ENCODE assay signal across 16 cellular contexts in the genomic region with DNA sequence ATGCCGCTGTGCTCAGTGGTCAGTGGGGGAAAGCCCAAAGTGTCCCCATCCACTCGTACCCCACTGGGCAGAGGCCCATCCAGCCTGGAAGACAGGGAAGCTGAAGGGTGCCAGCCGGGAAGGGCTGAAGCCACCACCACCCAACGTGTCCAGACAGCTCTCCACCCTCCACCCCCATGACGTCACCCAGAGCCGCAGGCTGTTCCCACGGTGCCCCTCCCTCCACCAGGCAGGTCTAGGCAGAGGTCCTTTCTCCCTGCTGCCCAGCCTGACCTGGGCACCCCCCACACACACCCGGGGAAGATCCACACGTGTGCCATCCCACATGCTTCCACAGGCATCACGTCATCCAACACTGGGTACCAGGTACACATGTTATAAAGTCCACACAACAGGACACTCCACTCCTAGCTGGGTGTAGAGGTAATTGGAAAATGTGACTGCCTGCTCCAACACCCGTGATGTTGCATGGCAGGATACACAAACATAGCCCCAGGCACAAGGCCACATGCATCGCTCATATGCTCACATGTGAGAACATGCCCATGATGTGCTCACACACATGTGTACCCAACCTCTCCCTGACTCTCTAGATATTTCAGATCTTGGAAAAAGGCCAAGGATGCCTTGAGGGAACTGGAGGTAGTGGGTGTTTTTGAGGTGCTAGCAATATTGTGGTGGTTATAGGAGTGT. TPM values are rescaled to one million over a fixed set of nuclear protein-coding genes. Genes with fewer than 3 reads are reported as not detected.
DNase-seq lines count a peak whose midpoint lies in the region; ATAC-seq and TF ChIP-seq lines count a peak whose summit lies in the region.
"Had no signal": no experiment of that assay in that cellular context is flagged by ENCODE, and none has a peak within 500 bp of the region (broad histone marks: within the 10 kb centered on the region; RNA-seq: fewer than 3 reads in every experiment).

No MANE protein-coding gene starts in this region.

- ATAC-seq in activated T-helper 17 cell treated with anti-CD3 and anti-CD28 coated beads, Interleukin-2, amount 50 U/mL, for 72 hours (replicated peaks) = no peak
- ATAC-seq: body of pancreas; CD8-positive, alpha-beta T cell; natural killer cell; sciatic nerve had no signal

- H3K9me2 ChIP-seq in Loucy (replicated peaks; ENCODE audit: low read depth, low read length) = no peaks in the 10 kb centered on the region

- no peak overlapping the region for H3K23ac ChIP-seq in trophoblast cell (ENCODE audit: low read length)

- H3K27ac Mint-ChIP-seq in activated T-helper 17 cell treated with anti-CD3 and anti-CD28 coated beads, Interleukin-2, amount 50 U/mL, for 72 hours = peak overlapping the region; percentile 9
- H3K27ac Mint-ChIP-seq: CD8-positive, alpha-beta T cell had no signal

- DNase-seq in trophoblast cell (peak; percentile 44 to 59), islet precursor cell (no peak), GM19240 (ENCODE audit: insufficient read length, low spot score) (no peak)
- DNase-seq: activated CD4-positive, alpha-beta T cell treated with anti-CD3 and anti-CD28 coated beads for 4 hours; body of pancreas; CD8-positive, alpha-beta T cell; effector memory CD4-positive, alpha-beta T cell; GF-D8; natural killer cell; NCI-H1694 treated with DMSO at 0.1 percent for 48 hours; OCI-M1; SW 1271; testis had no signal

- no peaks in the 10 kb centered on the region for H4K20me1 ChIP-seq in Loucy (ENCODE audit: insufficient read depth, low read length, poor library complexity, severe bottlenecking)

- peak overlapping the region; percentile 19 for H3K14ac ChIP-seq in trophoblast cell (ENCODE audit: low read length)

- TF ChIP-seq CTCF in Loucy (conservative IDR thresholded peaks at IDR 0.05; ENCODE audit: low read length) = no peak

- H3K4me3 Mint-ChIP-seq in activated T-helper 17 cell treated with anti-CD3 and anti-CD28 coated beads, Interleukin-2, amount 50 U/mL, for 72 hours = no peak overlapping the region
- H3K4me3 Mint-ChIP-seq: CD8-positive, alpha-beta T cell; natural killer cell had no signal

- peak overlapping the region; percentile 11 for H2BK5ac ChIP-seq in trophoblast cell (ENCODE audit: low read depth, low read length, poor library complexity)

- no peak overlapping the region for H4K12ac ChIP-seq in trophoblast cell (ENCODE audit: low read depth, low read length)

- no peaks in the 10 kb centered on the region for H3K9me3 ChIP-seq in Loucy (ENCODE audit: insufficient read depth, low read depth, low read length)
- peaks cover 2% of the 10 kb centered on the region for H3K9me3 ChIP-seq in trophoblast cell (ENCODE audit: insufficient read depth, low read depth, low read length)
- H3K9me3 ChIP-seq: body of pancreas, testis had no signal

- H3K4me2 ChIP-seq in Loucy (ENCODE audit: low read depth, low read length, poor library complexity, severe bottlenecking) (no peak overlapping the region), trophoblast cell (ENCODE audit: low read length) (no peak overlapping the region)

- peaks cover 20% of the 10 kb centered on the region for H3K79me1 ChIP-seq in trophoblast cell (ENCODE audit: low read length)

- no CpG with 5 or more reads among the region's 12 CpGs for WGBS in trophoblast cell (ENCODE audit: extremely low coverage, insufficient coverage, insufficient read length)

- H3K27me3 ChIP-seq in Loucy (ENCODE audit: insufficient read depth, low read length, poor library complexity, severe bottlenecking) (no peaks in the 10 kb centered on the region), trophoblast cell (ENCODE audit: insufficient read depth, low read length) (no peaks in the 10 kb centered on the region)
- H3K27me3 ChIP-seq: body of pancreas, testis had no signal

- H2AFZ ChIP-seq in Loucy (ENCODE audit: low read length) = no peak overlapping the region
- H2AFZ ChIP-seq in trophoblast cell (ENCODE audit: insufficient read depth, low read length, poor library complexity) = no peak overlapping the region

- H2AK5ac ChIP-seq in trophoblast cell (ENCODE audit: low read length) = peak overlapping the region; percentile 67

- peak overlapping the region; percentile 70 for H2BK12ac ChIP-seq in trophoblast cell (ENCODE audit: low read length)

- H3K36me3 Mint-ChIP-seq in activated T-helper 17 cell treated with anti-CD3 and anti-CD28 coated beads, Interleukin-2, amount 50 U/mL, for 72 hours (ENCODE audit: low read depth) = peaks cover under 1% of the 10 kb centered on the region
- H3K36me3 Mint-ChIP-seq: CD8-positive, alpha-beta T cell; natural killer cell had no signal

- H3K4me1 Mint-ChIP-seq in activated T-helper 17 cell treated with anti-CD3 and anti-CD28 coated beads, Interleukin-2, amount 50 U/mL, for 72 hours = peaks cover 15% of the 10 kb centered on the region

- H3K27me3 Mint-ChIP-seq in activated T-helper 17 cell treated with anti-CD3 and anti-CD28 coated beads, Interleukin-2, amount 50 U/mL, for 72 hours = no peaks in the 10 kb centered on the region

- H3K9ac ChIP-seq in Loucy (ENCODE audit: low read depth, low read length, poor library complexity, severe bottlenecking) (peak overlapping the region; percentile 36), trophoblast cell (ENCODE audit: low read length) (no peak overlapping the region)

- H3K36me3 ChIP-seq in Loucy (ENCODE audit: insufficient read depth, low read length) = no peaks in the 10 kb centered on the region
- peaks cover 21 to 25% of the 10 kb centered on the region in 2 experiments for H3K36me3 ChIP-seq in trophoblast cell (ENCODE audit: control insufficient read depth in 1 of 2, insufficient read depth in 2 of 2, low read length in 2 of 2)

- H3K4ac ChIP-seq in trophoblast cell (ENCODE audit: low read depth, low read length) = no peak overlapping the region

- no peak overlapping the region for H3K27ac ChIP-seq in trophoblast cell (ENCODE audit: low read depth, low read length)
- H3K27ac ChIP-seq: body of pancreas, testis had no signal

- H3K4me1 ChIP-seq in Loucy (ENCODE audit: insufficient read depth, low read length, poor library complexity, severe bottlenecking) (peaks cover 34% of the 10 kb centered on the region), trophoblast cell (ENCODE audit: control insufficient read depth in 1 of 2, insufficient read depth in 2 of 2, low read length in 2 of 2) (peaks cover 17 to 29% of the 10 kb centered on the region in 2 experiments)
- H3K4me1 ChIP-seq: body of pancreas, testis had no signal

- H3K79me2 ChIP-seq in Loucy (ENCODE audit: insufficient read depth, low read length) (no peaks in the 10 kb centered on the region), trophoblast cell (ENCODE audit: control insufficient read depth, insufficient read depth, low read length, poor library complexity) (no peaks in the 10 kb centered on the region)

- peak overlapping the region; percentile 26 for H3K18ac ChIP-seq in trophoblast cell (ENCODE audit: low read length)

- peak overlapping the region; percentile 74 for H4K91ac ChIP-seq in trophoblast cell (ENCODE audit: low read depth, low read length)

- H3F3A ChIP-seq in Loucy (ENCODE audit: low read depth) = no peaks in the 10 kb centered on the region

- no peak overlapping the region for H3K4me3 ChIP-seq in Loucy (ENCODE audit: low read length, poor library complexity, severe bottlenecking)
- H3K4me3 ChIP-seq in trophoblast cell (ENCODE audit: low read depth, low read length) = no peak overlapping the region
- H3K4me3 ChIP-seq: body of pancreas, testis had no signal

- peak overlapping the region; percentile 18 for H2BK120ac ChIP-seq in trophoblast cell (ENCODE audit: insufficient read depth, low read length, poor library complexity)

- no peak overlapping the region for H4K8ac ChIP-seq in trophoblast cell (ENCODE audit: low read depth, low read length)

- H3K9me3 Mint-ChIP-seq in activated T-helper 17 cell treated with anti-CD3 and anti-CD28 coated beads, Interleukin-2, amount 50 U/mL, for 72 hours = no peaks in the 10 kb centered on the region
- H3K9me3 Mint-ChIP-seq: CD8-positive, alpha-beta T cell; natural killer cell had no signal

RNA-seq across cellular contexts. Expression of a gene that starts 5.1 kb away (rescaled TPM):
- 100 to 1,000 TPM; 180 to 207 TPM for total RNA-seq in activated T-helper 17 cell treated with anti-CD3 and anti-CD28 coated beads, Interleukin-2, amount 50 U/mL, for 72 hours
- 0.82 and 0.97 TPM in 2 replicates for polyA plus RNA-seq in trophoblast cell (2013)

RNA-seq across cellular contexts. Expression of a gene that starts 14.5 kb away (rescaled TPM):
- total RNA-seq in activated T-helper 17 cell treated with anti-CD3 and anti-CD28 coated beads, Interleukin-2, amount 50 U/mL, for 72 hours = under 1 TPM; 0.22 to 0.32 TPM
- polyA plus RNA-seq in trophoblast cell (2013) = 35.8 and 38.6 TPM in 2 replicates
- total RNA-seq: CD8-positive, alpha-beta T cell had no signal

RNA-seq across cellular contexts. Expression of a gene that starts 23.3 kb away (rescaled TPM):
- total RNA-seq in activated T-helper 17 cell treated with anti-CD3 and anti-CD28 coated beads, Interleukin-2, amount 50 U/mL, for 72 hours = not detected
- 4.0 and 4.5 TPM in 2 replicates for polyA plus RNA-seq in trophoblast cell (2013)
- total RNA-seq: CD8-positive, alpha-beta T cell had no signal

RNA-seq across cellular contexts. Expression of a gene that starts 29.0 kb away (rescaled TPM):
- 10 to 100 TPM; 51.6 to 66.9 TPM for total RNA-seq in activated T-helper 17 cell treated with anti-CD3 and anti-CD28 coated beads, Interleukin-2, amount 50 U/mL, for 72 hours
- 43.5 and 43.8 TPM in 2 replicates for polyA plus RNA-seq in trophoblast cell (2013)

RNA-seq across cellular contexts. Expression of a gene that starts 36.1 kb away (rescaled TPM):
- total RNA-seq in activated T-helper 17 cell treated with anti-CD3 and anti-CD28 coated beads, Interleukin-2, amount 50 U/mL, for 72 hours = 100 to 1,000 TPM in 1 of 2 donors, 10 to 100 TPM in 1; 38.7 to 119 TPM
- polyA plus RNA-seq in trophoblast cell (2013) = 89.6 and 89.7 TPM in 2 replicates

Comparison
In these comparisons a context has a peak if more than half of its experiments do, and no peak if none do; other contexts are left out.
1. DNase-seq: peak in trophoblast cell (2 of 2); none in islet precursor cell (single experiment) and GM19240 (single experiment).